ENCODE assay signal across 3 cellular contexts in the genomic region with DNA sequence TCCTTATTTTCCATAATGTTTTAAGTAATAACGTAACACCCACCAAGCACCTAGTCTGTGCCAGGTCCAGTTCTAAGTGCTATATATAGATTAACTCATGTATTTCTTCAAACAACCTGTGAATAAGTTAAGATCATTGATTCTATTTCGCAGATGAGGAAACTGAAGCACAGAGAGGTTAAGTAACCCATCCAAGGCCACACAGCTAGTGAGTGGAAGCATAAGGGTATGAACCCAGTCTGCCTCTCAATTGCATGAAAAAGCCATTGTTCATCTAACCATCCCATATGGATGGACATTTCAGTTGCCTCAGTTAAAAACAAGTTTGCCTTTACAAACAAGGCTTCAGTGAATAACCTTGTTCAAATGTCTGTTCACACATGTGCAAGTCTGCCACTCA.
TF ChIP-seq lines count a peak whose summit lies in the region.

No MANE protein-coding gene starts in this region.

TF ChIP-seq in A549, 52 proteins besides CTCF, POLR2A, EP300 and RAD21:
- TF ChIP-seq CHD4 (IDR thresholded peaks at IDR 0.05; ENCODE audit: borderline replicate concordance) (no peak), KDM1A (IDR thresholded peaks at IDR 0.05; ENCODE audit: low read depth) (peak; percentile 42; the same call in 1 of the 2 replicates), JUN (IDR thresholded peaks at IDR 0.05) (no peak), KDM5A (IDR thresholded peaks at IDR 0.05) (no peak), FOXS1 (CRISPR knock-in tag; IDR thresholded peaks at IDR 0.05) (no peak), ZFP36 (IDR thresholded peaks at IDR 0.05; ENCODE audit: borderline replicate concordance, partially characterized antibody) (peak; percentile 66), RFX5 (IDR thresholded peaks at IDR 0.05) (no peak)
- TF ChIP-seq, protein P1, sequence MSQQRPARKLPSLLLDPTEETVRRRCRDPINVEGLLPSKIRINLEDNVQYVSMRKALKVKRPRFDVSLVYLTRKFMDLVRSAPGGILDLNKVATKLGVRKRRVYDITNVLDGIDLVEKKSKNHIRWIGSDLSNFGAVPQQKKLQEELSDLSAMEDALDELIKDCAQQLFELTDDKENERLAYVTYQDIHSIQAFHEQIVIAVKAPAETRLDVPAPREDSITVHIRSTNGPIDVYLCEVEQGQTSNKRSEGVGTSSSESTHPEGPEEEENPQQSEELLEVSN (IDR thresholded peaks at IDR 0.05; ENCODE audit: borderline replicate concordance, low read depth), result no peak
- TF ChIP-seq, protein P2, sequence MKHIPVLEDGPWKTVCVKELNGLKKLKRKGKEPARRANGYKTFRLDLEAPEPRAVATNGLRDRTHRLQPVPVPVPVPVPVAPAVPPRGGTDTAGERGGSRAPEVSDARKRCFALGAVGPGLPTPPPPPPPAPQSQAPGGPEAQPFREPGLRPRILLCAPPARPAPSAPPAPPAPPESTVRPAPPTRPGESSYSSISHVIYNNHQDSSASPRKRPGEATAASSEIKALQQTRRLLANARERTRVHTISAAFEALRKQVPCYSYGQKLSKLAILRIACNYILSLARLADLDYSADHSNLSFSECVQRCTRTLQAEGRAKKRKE (CRISPR knock-in tag; IDR thresholded peaks at IDR 0.05; ENCODE audit: low read depth), result no peak

TF ChIP-seq in HEK293, 187 proteins besides CTCF, POLR2A, EP300 and RAD21:
- TF ChIP-seq SCRT2 (tag by site-specific recombination; IDR thresholded peaks at IDR 0.05) (no peak), ZNF768 (tag by site-specific recombination; IDR thresholded peaks at IDR 0.05) (0 out of 2 replicates have a peak, but pooled peaks have one; percentile 47)

TF ChIP-seq in K562, 482 proteins besides CTCF, POLR2A, EP300 and RAD21:
- TF ChIP-seq ZFP36 (IDR thresholded peaks at IDR 0.05; ENCODE audit: low read depth, low read length, partially characterized antibody) (peak; percentile 61), RBM25 (IDR thresholded peaks at IDR 0.05; ENCODE audit: low read depth, low read length, severe bottlenecking) (peak; percentile 75), YY1 (IDR thresholded peaks at IDR 0.05; ENCODE audit: borderline replicate concordance in 1 of 3, control insufficient read depth in 1 of 3, extremely low read depth in 1 of 3, insufficient read depth in 3 of 3, insufficient read length in 1 of 3, insufficient replicate concordance in 2 of 3, low read depth in 1 of 3, low read length in 2 of 3) (no peak)
